Comparison of ENCODE assay signal across 15 cellular contexts in the genomic region with DNA sequence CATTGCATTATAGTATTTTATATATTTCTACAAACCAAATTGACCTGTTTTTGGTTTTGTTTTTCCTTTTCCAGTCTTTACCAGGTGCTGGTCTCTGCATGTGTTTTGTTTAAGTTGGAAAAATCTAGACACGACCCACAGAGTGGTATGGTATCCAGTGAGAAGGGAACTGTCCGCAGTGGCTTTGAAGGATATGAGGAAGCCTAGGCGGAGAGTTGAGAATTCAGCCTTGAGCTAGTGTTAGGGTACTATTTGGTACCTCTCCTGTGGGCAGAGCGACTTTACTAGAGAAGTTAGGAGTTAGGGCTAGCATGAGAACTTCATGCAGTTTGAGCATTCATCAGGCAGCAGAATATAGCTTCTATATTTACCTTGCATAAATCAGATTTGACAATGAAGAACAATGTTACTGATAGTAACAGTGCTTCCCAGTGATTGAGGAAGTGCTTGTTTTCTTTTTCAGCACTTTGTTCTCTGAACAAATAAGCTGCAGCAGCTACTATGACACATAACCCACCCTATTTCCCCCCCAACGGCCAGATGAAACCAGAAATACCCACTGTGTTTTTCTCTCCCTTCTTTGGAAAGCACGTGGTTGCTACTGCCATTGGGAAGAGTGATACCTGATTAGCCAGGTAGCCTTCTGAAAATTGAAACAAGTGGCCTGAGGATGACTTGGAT. TPM values are rescaled to one million over a fixed set of nuclear protein-coding genes. Genes with fewer than 3 reads are reported as not detected.
A peak's percentile ranks its signal among the peaks of the same experiment; 100 is the strongest.
DNase-seq lines count a peak whose midpoint lies in the region; ATAC-seq and TF ChIP-seq lines count a peak whose summit lies in the region.
"Had no signal": no experiment of that assay in that cellular context is flagged by ENCODE, and none has a peak within 500 bp of the region (broad histone marks: within the 10 kb centered on the region; RNA-seq: fewer than 3 reads in every experiment).

No MANE protein-coding gene starts in this region.

- H3K9me3 ChIP-seq in osteoblast (ENCODE audit: low read depth, low read length), result no peaks in the 10 kb centered on the region
- no peaks in the 10 kb centered on the region for H3K9me3 ChIP-seq in heart left ventricle
- H3K9me3 ChIP-seq: body of pancreas, lower lobe of right lung had no signal

- no peaks in the 10 kb centered on the region for H3K27me3 ChIP-seq in osteoblast (ENCODE audit: insufficient read depth, low read length)
- no peaks in the 10 kb centered on the region for H3K27me3 ChIP-seq in heart left ventricle
- H3K27me3 ChIP-seq: body of pancreas had no signal

- H3K27ac ChIP-seq in osteoblast (ENCODE audit: low read depth, low read length), result no peak overlapping the region
- no peak overlapping the region for H3K27ac ChIP-seq in heart left ventricle
- H3K27ac ChIP-seq: body of pancreas, lower lobe of right lung had no signal

- H3K9me3 Mint-ChIP-seq in activated CD8-positive, alpha-beta memory T cell treated with anti-CD3 and anti-CD28 coated beads, Interleukin-2, amount 10 ng/mL, durations not matched to agents 7 days and 5 days (ENCODE audit: low read depth), result no peaks in the 10 kb centered on the region
- H3K9me3 Mint-ChIP-seq: stimulated activated naive CD8-positive, alpha-beta T cell treated with anti-CD3 and anti-CD28 coated beads, Interleukin-15, Interleukin-2, amounts not matched to agents 100 ng/mL and 50 ng/mL, for 24 hours had no signal

- peaks cover 60% of the 10 kb centered on the region for H3K36me3 Mint-ChIP-seq in activated CD8-positive, alpha-beta memory T cell treated with anti-CD3 and anti-CD28 coated beads, Interleukin-2, amount 10 ng/mL, durations not matched to agents 7 days and 5 days

- ATAC-seq in activated CD8-positive, alpha-beta memory T cell treated with anti-CD3 and anti-CD28 coated beads, Interleukin-2, amount 10 ng/mL, durations not matched to agents 7 days and 5 days, result no peak
- ATAC-seq in left lobe of liver (no peak), heart left ventricle (no peak)
- ATAC-seq: body of pancreas, lower lobe of right lung, PC-3 had no signal

- H3K4me3 ChIP-seq in osteoblast (ENCODE audit: insufficient read depth, low read length), result no peak overlapping the region
- no peak overlapping the region for H3K4me3 ChIP-seq in heart left ventricle
- H3K4me3 ChIP-seq: body of pancreas, lower lobe of right lung had no signal

- H3K4me1 Mint-ChIP-seq in activated CD8-positive, alpha-beta memory T cell treated with anti-CD3 and anti-CD28 coated beads, Interleukin-2, amount 10 ng/mL, durations not matched to agents 7 days and 5 days, result peaks cover 48% of the 10 kb centered on the region

- H3K79me2 ChIP-seq in osteoblast (ENCODE audit: insufficient read depth, low read length), result peaks cover 92% of the 10 kb centered on the region

- TF ChIP-seq POLR2A in erythroblast (IDR thresholded peaks at IDR 0.05; ENCODE audit: low read length) (no peak), heart left ventricle (IDR thresholded peaks at IDR 0.05) (no peak)

- H3K36me3 ChIP-seq in osteoblast (ENCODE audit: insufficient read depth, low read length), result peaks cover 23% of the 10 kb centered on the region
- H3K36me3 ChIP-seq in heart left ventricle, result peaks cover 0 to 22% (median 14%) of the 10 kb centered on the region in 9 donors

- WGBS in heart left ventricle, 4 donors, result 45 to 58% (median 56%) methylated on average over 6 of the region's 6 CpGs

- H3K27me3 Mint-ChIP-seq in activated CD8-positive, alpha-beta memory T cell treated with anti-CD3 and anti-CD28 coated beads, Interleukin-2, amount 10 ng/mL, durations not matched to agents 7 days and 5 days, result no peaks in the 10 kb centered on the region
- H3K27me3 Mint-ChIP-seq: stimulated activated naive CD8-positive, alpha-beta T cell treated with anti-CD3 and anti-CD28 coated beads, Interleukin-15, Interleukin-2, amounts not matched to agents 100 ng/mL and 50 ng/mL, for 24 hours had no signal

- no peak overlapping the region for H3K4me3 Mint-ChIP-seq in activated CD8-positive, alpha-beta memory T cell treated with anti-CD3 and anti-CD28 coated beads, Interleukin-2, amount 10 ng/mL, durations not matched to agents 7 days and 5 days
- H3K4me3 Mint-ChIP-seq: stimulated activated naive CD8-positive, alpha-beta T cell treated with anti-CD3 and anti-CD28 coated beads, Interleukin-15, Interleukin-2, amounts not matched to agents 100 ng/mL and 50 ng/mL, for 24 hours had no signal

- CTCF ChIA-PET in activated CD8-positive, alpha-beta memory T cell treated with anti-CD3 and anti-CD28 coated beads, Interleukin-2, amount 10 ng/mL, durations not matched to agents 7 days and 5 days (lab: Charles Lee), result interaction anchor here (0.7 to 4.5 kb wide), 6 partner anchors 11 to 213 kb away, joined by 3 to 21 read pairs (median 4); no protein-coding TSS in a partner anchor

- peak overlapping the region; percentile 20 for H3K27ac Mint-ChIP-seq in activated CD8-positive, alpha-beta memory T cell treated with anti-CD3 and anti-CD28 coated beads, Interleukin-2, amount 10 ng/mL, durations not matched to agents 7 days and 5 days
- H3K27ac Mint-ChIP-seq: stimulated activated naive CD8-positive, alpha-beta T cell treated with anti-CD3 and anti-CD28 coated beads, Interleukin-15, Interleukin-2, amounts not matched to agents 100 ng/mL and 50 ng/mL, for 24 hours had no signal

- TF ChIP-seq CTCF in osteoblast (IDR thresholded peaks at IDR 0.05; ENCODE audit: extremely low read depth, low read depth, low read length), result no peak
- no peak for TF ChIP-seq CTCF in heart left ventricle (IDR thresholded peaks at IDR 0.05)

- H3K4me2 ChIP-seq in osteoblast (ENCODE audit: insufficient read depth, low read length), result no peak overlapping the region

- intact Hi-C loops in heart left ventricle (cut with DNase I), result no loop called here

- H4K20me1 ChIP-seq in osteoblast (ENCODE audit: insufficient read depth, low read length), result peaks cover 10% of the 10 kb centered on the region

- no peak for DNase-seq in activated CD8-positive, alpha-beta memory T cell treated with anti-CD3 and anti-CD28 coated beads, Interleukin-2, amount 10 ng/mL, durations not matched to agents 7 days and 5 days
- no peak for DNase-seq in activated CD8-positive, alpha-beta memory T cell treated with anti-CD3 and anti-CD28 coated beads, Interleukin-2, amount 50 U/mL, for 4 hours
- DNase-seq in NCI-H2029 treated with DMSO at 0.1 percent for 48 hours (lab: John Stamatoyannopoulos, UW), result peak; percentile 61
- peak; percentile 26 for DNase-seq in astrocyte of the hippocampus (ENCODE audit: low read depth, low spot score)
- peak; percentile 36 for DNase-seq in osteoblast (ENCODE audit: insufficient read length, low spot score, missing footprints)
- no peak for DNase-seq in erythroblast (lab: John Stamatoyannopoulos, UW)
- no peak for DNase-seq in left lobe of liver (ENCODE audit: low spot score)
- DNase-seq in heart left ventricle, result no peak
- DNase-seq: body of pancreas; effector memory CD4-positive, alpha-beta T cell; lower lobe of right lung; stimulated activated CD4-positive, alpha-beta T cell treated with anti-CD3 and anti-CD28 coated beads, Interleukin-2, amount 100 ng/mL, for 48 hours; T-helper 9 cell had no signal

- no peak overlapping the region for H2AFZ ChIP-seq in osteoblast (ENCODE audit: low read length)

- H3K4me1 ChIP-seq in osteoblast (ENCODE audit: insufficient read depth, low read length) (no peaks in the 10 kb centered on the region), heart left ventricle (peaks cover 0 to 25% (median 3%) of the 10 kb centered on the region in 12 donors)

RNA-seq across cellular contexts. Expression of a gene that starts 19.0 kb away (rescaled TPM):
- 100 to 1,000 TPM in 1 of 2 experiments, 10 to 100 TPM in 1; 82.9 to 124 TPM for total RNA-seq in activated CD8-positive, alpha-beta memory T cell treated with anti-CD3 and anti-CD28 coated beads, Interleukin-2, amount 10 ng/mL, durations not matched to agents 7 days and 5 days
- total RNA-seq in osteoblast (19.2 and 25.9 TPM in 2 replicates), left lobe of liver (26.2 TPM), heart left ventricle (10 to 100 TPM; 21.8 to 59.8 (median 35.6) TPM)
- 10 to 100 TPM; 52.0 to 61.7 TPM for polyA plus RNA-seq in heart left ventricle

RNA-seq across cellular contexts. Expression of a gene that starts 19.0 kb away (rescaled TPM):
- 10 to 100 TPM; 29.2 to 34.7 TPM for total RNA-seq in activated CD8-positive, alpha-beta memory T cell treated with anti-CD3 and anti-CD28 coated beads, Interleukin-2, amount 10 ng/mL, durations not matched to agents 7 days and 5 days
- total RNA-seq in osteoblast (38.4 and 44.2 TPM in 2 replicates), left lobe of liver (9.1 TPM), heart left ventricle (1 to 10 TPM; 2.4 to 6.2 (median 3.6) TPM)
- 1 to 10 TPM; 1.1 to 2.0 TPM for polyA plus RNA-seq in heart left ventricle

Comparison
In these comparisons a context has a peak if more than half of its experiments do, and no peak if none do; other contexts are left out.
1. DNase-seq: peak in NCI-H2029 treated with DMSO at 0.1 percent for 48 hours (single experiment), astrocyte of the hippocampus (single experiment) and osteoblast (single experiment); none in activated CD8-positive, alpha-beta memory T cell treated with anti-CD3 and anti-CD28 coated beads, Interleukin-2, amount 10 ng/mL, durations not matched to agents 7 days and 5 days (single experiment), activated CD8-positive, alpha-beta memory T cell treated with anti-CD3 and anti-CD28 coated beads, Interleukin-2, amount 50 U/mL, for 4 hours (single experiment), erythroblast (0 of 2), left lobe of liver (single experiment) and heart left ventricle (0 of 5).